ENCODE assay signal across 9 cellular contexts in genomic region chr16:69123894-69124293, GRCh38. TPM values are rescaled to one million over a fixed set of nuclear protein-coding genes. Genes with fewer than 3 reads are reported as not detected.
DNase-seq lines count a peak whose midpoint lies in the region; ATAC-seq and TF ChIP-seq lines count a peak whose summit lies in the region.
"Had no signal": no experiment of that assay in that cellular context is flagged by ENCODE, and none has a peak within 500 bp of the region (broad histone marks: within the 10 kb centered on the region; RNA-seq: fewer than 3 reads in every experiment).

No MANE protein-coding gene starts in this region.

- no peak overlapping the region for H3K27ac Mint-ChIP-seq in progenitor cell of endocrine pancreas

- no peaks in the 10 kb centered on the region for H3K27me3 ChIP-seq in Panc1 (ENCODE audit: control insufficient read depth, insufficient read depth, low read length)

- ATAC-seq in Panc1, result no peak; the same call in 1 of the 2 replicates
- ATAC-seq in GM18867 (IDR thresholded peaks at IDR 0.05; ENCODE audit: unreplicated experiment), result no peak

- H3K27ac ChIP-seq in Panc1 (ENCODE audit: low read length), result no peak overlapping the region

- BruUV-seq in Panc1 (replicated peaks; lab: Mats Ljungman, UMichigan), result no TSS peak

- TF ChIP-seq CTCF in Panc1 (IDR thresholded peaks at IDR 0.05) (peak; percentile 67), foreskin fibroblast (IDR thresholded peaks at IDR 0.05; ENCODE audit: low read depth, low read length) (peak; percentile 54), progenitor cell of endocrine pancreas (IDR thresholded peaks at IDR 0.05; ENCODE audit: unreplicated experiment) (peak; percentile 80)

- H3K9me3 ChIP-seq in Panc1 (ENCODE audit: control insufficient read depth, insufficient read depth, low read depth, low read length), result no peaks in the 10 kb centered on the region

- no peaks in the 10 kb centered on the region for H3K9me3 Mint-ChIP-seq in progenitor cell of endocrine pancreas (ENCODE audit: low read depth)
- H3K9me3 Mint-ChIP-seq: IgD-negative memory B cell had no signal

- peaks cover 2% of the 10 kb centered on the region for H3K36me3 ChIP-seq in Panc1 (ENCODE audit: control insufficient read depth, insufficient read depth, low read length)

- H3K4me3 Mint-ChIP-seq in progenitor cell of endocrine pancreas (ENCODE audit: low read depth), result no peak overlapping the region

- peaks cover 8% of the 10 kb centered on the region for H3K36me3 Mint-ChIP-seq in progenitor cell of endocrine pancreas (ENCODE audit: insufficient read depth)
- H3K36me3 Mint-ChIP-seq: IgD-negative memory B cell had no signal

- POLR2A ChIA-PET in Panc1 (lab: Charles Lee), result interaction anchor here (0.6 to 0.7 kb wide), 2 partner anchors 178 to 1118 kb away, joined by 7 to 9 read pairs; no protein-coding TSS in a partner anchor

- H3K4me3 ChIP-seq in Panc1 (ENCODE audit: low read depth in 2 of 2, low read length in 2 of 2) (no peak overlapping the region), foreskin fibroblast (ENCODE audit: low read depth in 1 of 2, low read length in 2 of 2) (no peak overlapping the region)

- DNase-seq in COLO829 (ENCODE audit: low spot score) (peak; percentile 36), HUDEP-2 (lab: John Stamatoyannopoulos, UW; ENCODE audit: unreplicated experiment in 76 of 76) (peak in 48 of 76 experiments; percentile 3 to 73 (median 36)), Panc1 (ENCODE audit: low read depth, low spot score) (no peak), foreskin fibroblast (peak; percentile 43 to 80), progenitor cell of endocrine pancreas (ENCODE audit: low spot score, unreplicated experiment) (no peak), HuH-7.5 (ENCODE audit: low spot score) (no peak)
- peak; percentile 58 to 69 for DNase-seq in activated T-cell treated with anti-CD3 and anti-CD28 coated beads, Interleukin-2, amount 50 U/mL, for 48 hours

- CTCF ChIA-PET in Panc1 (lab: Charles Lee), result interaction anchor here (0.6 to 1.0 kb wide), 5 partner anchors 16 to 315 kb away, joined by 3 to 6 read pairs (median 3); partner anchors contain the start of gene HAS3

- H3K4me1 Mint-ChIP-seq in progenitor cell of endocrine pancreas (ENCODE audit: low read depth), result no peaks in the 10 kb centered on the region

- in situ Hi-C loops in Panc1 (cut with HindIII; ENCODE audit: low pct_unique_long_range_greater_than_20kb, low sequenced_read_pairs), result no loop called here

- no peaks in the 10 kb centered on the region for H3K27me3 Mint-ChIP-seq in progenitor cell of endocrine pancreas
- H3K27me3 Mint-ChIP-seq: IgD-negative memory B cell had no signal

- H3K4me1 ChIP-seq in Panc1 (ENCODE audit: control insufficient read depth, insufficient read depth, low read length), result no peaks in the 10 kb centered on the region

- intact Hi-C loops in Panc1 (cut with micrococcal nuclease; ENCODE audit: unreplicated experiment), result no loop called here

RNA-seq across cellular contexts. Expression of gene CHTF8, which starts 8.5 kb away (rescaled TPM):
- total RNA-seq in Panc1 (2021; ENCODE audit: unreplicated experiment) (116 TPM), progenitor cell of endocrine pancreas (111 and 117 TPM in 2 replicates)
- 85.0 TPM for polyA plus RNA-seq in Panc1 (2012; ENCODE audit: insufficient read length)

RNA-seq across cellular contexts. Expression of gene UTP4, which starts 8.6 kb away (rescaled TPM):
- total RNA-seq in Panc1 (2021; ENCODE audit: unreplicated experiment) (61.7 TPM), progenitor cell of endocrine pancreas (51.4 and 54.2 TPM in 2 replicates)
- 41.6 TPM for polyA plus RNA-seq in Panc1 (2012; ENCODE audit: insufficient read length)

RNA-seq across cellular contexts. Expression of gene HAS3, which starts 18.4 kb away (rescaled TPM):
- total RNA-seq in Panc1 (2021; ENCODE audit: unreplicated experiment), result 6.9 TPM
- 5.0 TPM for polyA plus RNA-seq in Panc1 (2012; ENCODE audit: insufficient read length)
- 1.1 and 2.1 TPM in 2 replicates for total RNA-seq in progenitor cell of endocrine pancreas

Comparison
In these comparisons a context has a peak if more than half of its experiments do, and no peak if none do; other contexts are left out.
1. DNase-seq: peak in COLO829 (single experiment), HUDEP-2 (48 of 76), activated T-cell treated with anti-CD3 and anti-CD28 coated beads, Interleukin-2, amount 50 U/mL, for 48 hours (2 of 2) and foreskin fibroblast (2 of 2); none in Panc1 (single experiment), progenitor cell of endocrine pancreas (single experiment) and HuH-7.5 (single experiment).
2. Peak in every context shown above with its lines, with median percentiles within 50 percentile points of each other: CTCF ChIP-seq.